11 cellular contexts compared by ENCODE assay signal in the genomic region with DNA sequence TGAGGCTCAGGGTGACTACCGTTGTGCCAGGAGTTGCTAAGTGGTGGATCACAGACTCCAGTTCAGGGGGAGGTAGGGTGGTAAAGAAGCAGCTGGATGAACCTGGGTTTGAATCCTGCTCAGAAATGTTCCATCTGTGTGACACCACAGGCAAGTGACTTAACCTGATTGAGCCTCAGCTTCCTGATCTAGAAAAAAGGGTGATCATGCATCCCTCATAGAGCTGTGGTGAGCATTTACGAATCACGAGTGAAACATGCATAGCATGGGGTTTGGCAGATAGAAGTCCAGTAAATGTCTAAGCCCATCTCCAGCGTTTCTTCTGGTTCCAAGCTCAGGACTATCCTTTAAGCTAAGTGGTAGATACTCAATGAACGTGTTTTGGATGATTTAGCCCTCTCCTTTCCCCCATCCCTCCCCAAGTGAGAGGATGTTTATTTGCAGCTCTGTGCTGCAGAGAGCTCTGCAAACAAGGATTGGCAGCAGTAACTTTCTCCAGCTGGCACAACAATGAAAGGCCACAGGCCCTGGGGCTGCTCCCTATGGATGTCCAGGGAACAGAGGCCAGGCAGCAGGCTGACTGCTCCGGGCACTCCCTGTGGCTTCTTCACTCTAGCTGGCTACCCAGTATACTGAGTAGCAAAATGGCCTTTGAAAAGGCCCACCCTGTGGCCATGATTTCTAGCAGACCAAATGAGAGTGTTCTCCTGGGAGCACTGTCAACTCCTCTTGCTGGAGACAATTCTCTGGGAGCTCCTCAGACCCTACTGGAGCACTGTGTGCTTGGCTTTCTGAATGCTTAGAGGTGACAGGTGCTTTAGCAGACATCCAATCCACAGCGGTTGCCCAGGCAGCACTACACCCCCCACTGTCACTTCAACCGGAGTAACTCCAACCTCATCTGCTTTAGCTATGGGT. TPM values are rescaled to one million over a fixed set of nuclear protein-coding genes. Genes with fewer than 3 reads are reported as not detected.
DNase-seq lines count a peak whose midpoint lies in the region; ATAC-seq and TF ChIP-seq lines count a peak whose summit lies in the region.
"Had no signal": no experiment of that assay in that cellular context is flagged by ENCODE, and none has a peak within 500 bp of the region (broad histone marks: within the 10 kb centered on the region; RNA-seq: fewer than 3 reads in every experiment).

No MANE protein-coding gene starts in this region.

- H3K9ac ChIP-seq in OCI-LY3 (ENCODE audit: low read length): no peak overlapping the region

- no peaks in the 10 kb centered on the region for H3K79me2 ChIP-seq in OCI-LY3 (ENCODE audit: low read length)

- H3K9me3 ChIP-seq in OCI-LY3 (ENCODE audit: insufficient read depth, low read length): no peaks in the 10 kb centered on the region
- H3K9me3 ChIP-seq: sigmoid colon had no signal

- DNase-seq in activated naive CD4-positive, alpha-beta T cell treated with anti-CD3 and anti-CD28 coated beads, Interleukin-2, amount 10 ng/mL, durations not matched to agents 7 days and 5 days: no peak
- DNase-seq in activated naive CD4-positive, alpha-beta T cell treated with Interleukin-2 at 50 U/mL for 16 hours: no peak
- peak; percentile 33 for DNase-seq in fibroblast of peridontal ligament (ENCODE audit: extremely low read depth)
- peak in 39 of 49 donors; percentile 19 to 89 (median 53) for DNase-seq in substantia nigra (lab: John Stamatoyannopoulos, UW)
- no peak for DNase-seq in osteocyte (ENCODE audit: extremely low spot score, unreplicated experiment)
- no peak for DNase-seq in DMS79 treated with DMSO at 0.1 percent for 48 hours (lab: John Stamatoyannopoulos, UW)
- DNase-seq: sigmoid colon had no signal

- H3K4me3 ChIP-seq in OCI-LY3 (ENCODE audit: low read length): no peak overlapping the region
- H3K4me3 ChIP-seq: sigmoid colon had no signal

- 0 out of 2 replicates have a peak overlapping the region, but pooled peaks have one; percentile 8 for H2AFZ ChIP-seq in OCI-LY3 (ENCODE audit: low read depth, low read length)

- H3K4me1 Mint-ChIP-seq in activated naive CD4-positive, alpha-beta T cell treated with anti-CD3 and anti-CD28 coated beads, Interleukin-2, amount 10 ng/mL, durations not matched to agents 7 days and 5 days: peaks cover 27% of the 10 kb centered on the region
- H3K4me1 Mint-ChIP-seq in osteocyte (ENCODE audit: unreplicated experiment): peaks cover 31% of the 10 kb centered on the region

- no peaks in the 10 kb centered on the region for H4K20me1 ChIP-seq in OCI-LY3 (ENCODE audit: insufficient read depth, low read length)

- H3K4me2 ChIP-seq in OCI-LY3 (ENCODE audit: low read length): no peak overlapping the region

- no peak overlapping the region for H3K4me3 Mint-ChIP-seq in activated naive CD4-positive, alpha-beta T cell treated with anti-CD3 and anti-CD28 coated beads, Interleukin-2, amount 10 ng/mL, durations not matched to agents 7 days and 5 days
- no peak overlapping the region for H3K4me3 Mint-ChIP-seq in osteocyte (ENCODE audit: unreplicated experiment)

- no peaks in the 10 kb centered on the region for H3K27me3 ChIP-seq in OCI-LY3 (ENCODE audit: low read depth, low read length)

- peaks cover 9% of the 10 kb centered on the region for H3K27me3 Mint-ChIP-seq in activated naive CD4-positive, alpha-beta T cell treated with anti-CD3 and anti-CD28 coated beads, Interleukin-2, amount 10 ng/mL, durations not matched to agents 7 days and 5 days
- H3K27me3 Mint-ChIP-seq in osteocyte (ENCODE audit: unreplicated experiment): peaks cover 3% of the 10 kb centered on the region

- no peaks in the 10 kb centered on the region for H3K9me3 Mint-ChIP-seq in activated naive CD4-positive, alpha-beta T cell treated with anti-CD3 and anti-CD28 coated beads, Interleukin-2, amount 10 ng/mL, durations not matched to agents 7 days and 5 days
- no peaks in the 10 kb centered on the region for H3K9me3 Mint-ChIP-seq in osteocyte (ENCODE audit: unreplicated experiment)

- H3K27ac ChIP-seq in OCI-LY3 (ENCODE audit: low read length) (no peak overlapping the region), substantia nigra (ENCODE audit: low read depth, low read length, poor library complexity, severe bottlenecking) (peak overlapping the region; percentile 90)
- H3K27ac ChIP-seq: HL-60, sigmoid colon had no signal

- H3K4me1 ChIP-seq in OCI-LY3 (ENCODE audit: low read length): peaks cover 10% of the 10 kb centered on the region
- H3K4me1 ChIP-seq: sigmoid colon had no signal

- CTCF ChIA-PET in activated naive CD4-positive, alpha-beta T cell treated with anti-CD3 and anti-CD28 coated beads, Interleukin-2, amount 10 ng/mL, durations not matched to agents 7 days and 5 days (lab: Charles Lee): interaction anchor here (1.0 kb wide), 2 partner anchors 12 to 29 kb away, joined by 3 read pairs; no protein-coding TSS in a partner anchor

- TF ChIP-seq CTCF in OCI-LY3 (IDR thresholded peaks at IDR 0.05; ENCODE audit: low read depth, low read length) (no peak), osteocyte (IDR thresholded peaks at IDR 0.05) (no peak)

- H3K27ac Mint-ChIP-seq in activated naive CD4-positive, alpha-beta T cell treated with anti-CD3 and anti-CD28 coated beads, Interleukin-2, amount 10 ng/mL, durations not matched to agents 7 days and 5 days: peak overlapping the region; percentile 83
- no peak overlapping the region for H3K27ac Mint-ChIP-seq in osteocyte (ENCODE audit: unreplicated experiment)

- no peak for ATAC-seq in HG02884 (IDR thresholded peaks at IDR 0.05; ENCODE audit: unreplicated experiment)

- H3K36me3 Mint-ChIP-seq in activated naive CD4-positive, alpha-beta T cell treated with anti-CD3 and anti-CD28 coated beads, Interleukin-2, amount 10 ng/mL, durations not matched to agents 7 days and 5 days: no peaks in the 10 kb centered on the region
- peaks cover 2% of the 10 kb centered on the region for H3K36me3 Mint-ChIP-seq in osteocyte (ENCODE audit: unreplicated experiment)

- no peaks in the 10 kb centered on the region for H3K36me3 ChIP-seq in OCI-LY3 (replicated peaks; ENCODE audit: low read depth, low read length)
- H3K36me3 ChIP-seq: sigmoid colon had no signal

RNA-seq across cellular contexts. Expression of a gene that starts 21.3 kb away (rescaled TPM):
- total RNA-seq in osteocyte: not detected in 2 replicates
- total RNA-seq: RPMI7951 had no signal

Comparison
In these comparisons a context has a peak if more than half of its experiments do, and no peak if none do; other contexts are left out.
1. DNase-seq: peak in fibroblast of peridontal ligament (single experiment) and substantia nigra (39 of 49); none in activated naive CD4-positive, alpha-beta T cell treated with anti-CD3 and anti-CD28 coated beads, Interleukin-2, amount 10 ng/mL, durations not matched to agents 7 days and 5 days (single experiment), activated naive CD4-positive, alpha-beta T cell treated with Interleukin-2 at 50 U/mL for 16 hours (single experiment), osteocyte (single experiment) and DMS79 treated with DMSO at 0.1 percent for 48 hours (single experiment).